9 cellular contexts compared by ENCODE assay signal in genomic region chr1:184649500-184649899, GRCh38.
DNase-seq lines count a peak whose midpoint lies in the region; ATAC-seq, FAIRE-seq and TF ChIP-seq lines count a peak whose summit lies in the region.
"Had no signal": no experiment of that assay in that cellular context is flagged by ENCODE, and none has a peak within 500 bp of the region (broad histone marks: within the 10 kb centered on the region; RNA-seq: fewer than 3 reads in every experiment).

No MANE protein-coding gene starts in this region.

- SMC1A ChIA-PET in GM12878 (lab: Charles Lee; ENCODE audit: uncharacterized antibody, unreplicated experiment), result no interaction called here

- RAD21 ChIA-PET in GM12878 (lab: Charles Lee; ENCODE audit: unreplicated experiment), result no interaction called here

- no peak for DNase-seq in GM19239 (ENCODE audit: insufficient read length, low spot score)
- peak; percentile 57 for DNase-seq in GM12878 (ENCODE audit: low read depth, low spot score)
- no peak for DNase-seq in WTC11 (ENCODE audit: low spot score)
- no peak for DNase-seq in mesothelial cell of epicardium (ENCODE audit: low spot score in 2 of 2, unreplicated experiment in 2 of 2)
- DNase-seq in T-helper 1 cell, result no peak
- DNase-seq: activated T-cell treated with anti-CD3 and anti-CD28 coated beads, Interleukin-2, amount 50 U/mL, for 72 hours; NCI-H82 had no signal

- no peaks in the 10 kb centered on the region for H3K27me3 ChIP-seq in GM12878 (replicated peaks in 1 of 2; ENCODE audit: control insufficient read depth in 2 of 2, insufficient read depth in 2 of 2, low read length in 1 of 2)

- H3K79me2 ChIP-seq in GM12878 (ENCODE audit: control insufficient read depth, insufficient read depth, low read length), result no peaks in the 10 kb centered on the region

- no peak for TF ChIP-seq RAD21 in GM12878 (IDR thresholded peaks at IDR 0.05; ENCODE audit: insufficient read depth, low read depth, low read length)

- ATAC-seq in HG03060 (IDR thresholded peaks at IDR 0.05; ENCODE audit: low read depth, unreplicated experiment), result peak; percentile 89
- peak; percentile 55 for ATAC-seq in GM12878
- no peak for ATAC-seq in WTC11
- no peak for ATAC-seq in GM19397 (IDR thresholded peaks at IDR 0.05; ENCODE audit: unreplicated experiment)
- ATAC-seq: activated T-cell treated with anti-CD3 and anti-CD28 coated beads, Interleukin-2, amount 50 U/mL, for 72 hours had no signal

- H3K36me3 Mint-ChIP-seq in WTC11 (no peaks in the 10 kb centered on the region), mesothelial cell of epicardium (no peaks in the 10 kb centered on the region)

- no peaks in the 10 kb centered on the region for H3K4me1 Mint-ChIP-seq in WTC11
- H3K4me1 Mint-ChIP-seq in mesothelial cell of epicardium, result peaks cover 11% of the 10 kb centered on the region

- TF ChIP-seq EP300 in GM12878 (IDR thresholded peaks at IDR 0.05; ENCODE audit: borderline replicate concordance in 1 of 2, control insufficient read depth in 1 of 2, low read depth in 2 of 2, low read length in 2 of 2), result no peak

- no peak for TF ChIP-seq POLR2A in GM12878 (IDR thresholded peaks at IDR 0.05; ENCODE audit: low read depth, low read length)

- in situ Hi-C loops in GM12878 (cut with MboI), result no loop called here

- peak overlapping the region; percentile 74 for H3K27ac ChIP-seq in GM12878 (ENCODE audit: control insufficient read depth, insufficient read depth)

- H2AFZ ChIP-seq in GM12878 (ENCODE audit: control insufficient read depth, low read depth, low read length), result peak overlapping the region; percentile 21; the same call in 1 of the 2 replicates

- no peak overlapping the region for H3K4me3 Mint-ChIP-seq in WTC11
- H3K4me3 Mint-ChIP-seq in mesothelial cell of epicardium, result no peak overlapping the region
- H3K4me3 Mint-ChIP-seq: activated T-cell treated with anti-CD3 and anti-CD28 coated beads, Interleukin-2, amount 50 U/mL, for 72 hours had no signal

- intact Hi-C loops in GM12878 (cut with micrococcal nuclease; ENCODE audit: unreplicated experiment), result no loop called here

- FAIRE-seq in GM19239 (lab: Jason Lieb, UNC), result peak; percentile 14
- peak; percentile 79 for FAIRE-seq in GM12878 (lab: Jason Lieb, UNC)

- 2% methylated on average over 7 of the region's 7 CpGs for WGBS in GM12878 (ENCODE audit: insufficient coverage, insufficient replicate concordance, low lambda C conversion rate, missing lambda C conversion rate)

- no peaks in the 10 kb centered on the region; the same call in 1 of the 3 replicates for H3K9me3 ChIP-seq in GM12878 (replicated peaks; ENCODE audit: control insufficient read depth, insufficient read depth, low read length)

- CTCF ChIA-PET in GM12878 (lab: Yijun Ruan, JAX) (no interaction called here), WTC11 (lab: Charles Lee) (no interaction called here)

- H3K9ac ChIP-seq in GM12878 (ENCODE audit: control insufficient read depth, insufficient read depth, low read length), result peak overlapping the region; percentile 57

- peak overlapping the region; percentile 50; the same call in 1 of the 2 replicates for H3K4me3 ChIP-seq in GM12878

- H3K36me3 ChIP-seq in GM12878 (ENCODE audit: control insufficient read depth in 2 of 2, insufficient read depth in 2 of 2, low read length in 1 of 2), result no peaks in the 10 kb centered on the region

- peaks cover 34% of the 10 kb centered on the region for H3K9me3 Mint-ChIP-seq in WTC11
- peaks cover 26% of the 10 kb centered on the region for H3K9me3 Mint-ChIP-seq in mesothelial cell of epicardium

- POLR2A ChIA-PET in GM12878 (lab: Charles Lee), result interaction anchor here (0.6 kb wide), 1 partner anchor 292 kb away, joined by 6 read pairs; no protein-coding TSS in a partner anchor
- POLR2A ChIA-PET in WTC11 (lab: Charles Lee), result no interaction called here

- BruUV-seq in GM12878 (replicated peaks; lab: Mats Ljungman, UMichigan), result no TSS peak

- H4K20me1 ChIP-seq in GM12878 (ENCODE audit: control insufficient read depth, insufficient read depth), result no peaks in the 10 kb centered on the region

- H3K4me2 ChIP-seq in GM12878 (ENCODE audit: control insufficient read depth, insufficient read depth), result peak overlapping the region; percentile 80

- TF ChIP-seq CTCF in GM12878 (IDR thresholded peaks at IDR 0.05 in 2 of 3, conservative IDR thresholded peaks at IDR 0.05 in 1 of 3; ENCODE audit: control insufficient read depth in 2 of 3, extremely low read depth in 1 of 3, insufficient read depth in 1 of 3, low read depth in 3 of 3, low read length in 3 of 3), result no peak
- TF ChIP-seq CTCF in WTC11 (IDR thresholded peaks at IDR 0.05), result no peak
- no peak for TF ChIP-seq CTCF in mesothelial cell of epicardium (IDR thresholded peaks at IDR 0.05; ENCODE audit: unreplicated experiment)

- H3K27me3 Mint-ChIP-seq in WTC11 (ENCODE audit: low read depth) (peaks cover 6% of the 10 kb centered on the region), mesothelial cell of epicardium (ENCODE audit: low read depth) (peaks cover 3% of the 10 kb centered on the region)

- no peak overlapping the region for H3K27ac Mint-ChIP-seq in WTC11
- H3K27ac Mint-ChIP-seq in mesothelial cell of epicardium, result no peak overlapping the region
- H3K27ac Mint-ChIP-seq: activated T-cell treated with anti-CD3 and anti-CD28 coated beads, Interleukin-2, amount 50 U/mL, for 72 hours had no signal

- peaks cover 30% of the 10 kb centered on the region for H3K4me1 ChIP-seq in GM12878 (ENCODE audit: control insufficient read depth, insufficient read depth, low read length)

TF ChIP-seq in GM12878, 131 proteins besides CTCF, POLR2A, EP300 and RAD21 (continues in another document):
- TF ChIP-seq FOXM1 (IDR thresholded peaks at IDR 0.05; ENCODE audit: low read depth, low read length), result no peak
- TF ChIP-seq USF1 (IDR thresholded peaks at IDR 0.05; ENCODE audit: borderline replicate concordance, extremely low read length, insufficient read depth, low read depth, low read length), result no peak
- TF ChIP-seq ATF2 (IDR thresholded peaks at IDR 0.05; ENCODE audit: low read length), result 0 out of 2 replicates have a peak, but pooled peaks have one; percentile 43
- TF ChIP-seq CHD4 (IDR thresholded peaks at IDR 0.05), result no peak

TF ChIP-seq in WTC11, 78 proteins besides CTCF, POLR2A, EP300 and RAD21 (continues in another document):
- TF ChIP-seq EMX1 (CRISPR knock-in tag; IDR thresholded peaks at IDR 0.05) (no peak), ZNF232 (CRISPR knock-in tag; IDR thresholded peaks at IDR 0.05) (no peak), SMAD3 (CRISPR knock-in tag; IDR thresholded peaks at IDR 0.05; ENCODE audit: borderline replicate concordance) (no peak), IRF2 (CRISPR knock-in tag; IDR thresholded peaks at IDR 0.05; ENCODE audit: borderline replicate concordance, low read depth) (no peak), ZNF532 (CRISPR knock-in tag; IDR thresholded peaks at IDR 0.05; ENCODE audit: borderline replicate concordance) (no peak), ESRRA (CRISPR knock-in tag; IDR thresholded peaks at IDR 0.05; ENCODE audit: borderline replicate concordance) (no peak), OVOL2 (CRISPR knock-in tag; IDR thresholded peaks at IDR 0.05; ENCODE audit: borderline replicate concordance) (no peak), USF1 (CRISPR knock-in tag; IDR thresholded peaks at IDR 0.05) (no peak), ZNF317 (CRISPR knock-in tag; IDR thresholded peaks at IDR 0.05; ENCODE audit: borderline replicate concordance, low read depth) (no peak), FOXP1 (CRISPR knock-in tag; IDR thresholded peaks at IDR 0.05; ENCODE audit: borderline replicate concordance) (no peak), CBFB (CRISPR knock-in tag; IDR thresholded peaks at IDR 0.05; ENCODE audit: low read depth) (no peak), RORB (CRISPR knock-in tag; IDR thresholded peaks at IDR 0.05) (no peak)

Comparison
In these comparisons a context has a peak if more than half of its experiments do, and no peak if none do; other contexts are left out.
1. ATAC-seq: peak in HG03060 (single experiment) and GM12878 (single experiment); none in WTC11 (single experiment) and GM19397 (single experiment).